In the genomic region with DNA sequence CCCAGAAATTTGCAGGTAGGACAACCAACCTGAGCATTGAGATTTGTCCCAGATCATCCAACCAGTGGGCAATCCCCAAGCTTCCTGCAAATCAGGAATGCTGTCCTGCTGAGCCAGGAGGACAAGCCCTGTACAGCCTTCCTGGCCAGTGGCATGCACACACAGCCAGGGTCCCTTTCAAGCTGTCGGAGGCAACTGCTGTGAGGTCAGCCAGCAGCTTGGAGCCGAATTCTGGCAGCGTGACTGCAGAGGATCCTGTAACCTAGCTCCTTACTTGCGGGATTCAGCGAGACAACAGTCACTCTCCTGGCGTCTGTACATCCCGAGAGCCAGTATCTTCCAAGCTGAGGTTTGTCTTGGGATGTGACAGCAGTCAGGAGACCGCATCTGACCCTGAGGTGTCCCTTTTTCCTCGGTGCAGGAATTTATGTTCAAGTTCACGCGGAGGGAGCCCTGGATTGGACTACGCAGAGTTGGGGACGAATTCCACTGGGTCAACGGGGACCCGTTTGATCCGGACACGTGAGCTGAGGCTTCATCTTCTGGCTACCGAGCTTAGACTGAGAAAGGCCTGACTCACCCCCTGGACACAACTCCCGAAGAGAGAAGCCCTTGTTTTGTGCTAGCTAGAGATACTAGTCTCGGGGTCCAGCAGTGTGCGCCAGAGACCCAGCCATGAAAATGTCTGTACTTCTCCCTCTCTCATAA, we compare ENCODE assay signal across 2 cellular contexts.
A peak's percentile ranks its signal among the peaks of the same experiment; 100 is the strongest.
TF ChIP-seq lines count a peak whose summit lies in the region.

No MANE protein-coding gene starts in this region.

TF ChIP-seq in HepG2, 621 proteins besides CTCF, POLR2A, EP300 and RAD21:
- TF ChIP-seq KAT8 (CRISPR knock-in tag; IDR thresholded peaks at IDR 0.05) (no peak), SMARCE1 (IDR thresholded peaks at IDR 0.05; ENCODE audit: borderline replicate concordance) (no peak), ZFY (CRISPR knock-in tag; IDR thresholded peaks at IDR 0.05) (no peak), EHMT2 (IDR thresholded peaks at IDR 0.05; ENCODE audit: borderline replicate concordance, low read depth, low read length) (no peak), ZNF678 (CRISPR knock-in tag; IDR thresholded peaks at IDR 0.05) (no peak), MLLT10 (CRISPR knock-in tag; IDR thresholded peaks at IDR 0.05) (no peak), KLF15 (CRISPR knock-in tag; IDR thresholded peaks at IDR 0.05; ENCODE audit: borderline replicate concordance) (no peak), ZNF256 (CRISPR knock-in tag; conservative IDR thresholded peaks at IDR 0.05) (no peak), NFKBIZ (CRISPR knock-in tag; IDR thresholded peaks at IDR 0.05) (no peak), ARNTL (CRISPR knock-in tag; IDR thresholded peaks at IDR 0.05) (no peak), HDAC2 (CRISPR knock-in tag; IDR thresholded peaks at IDR 0.05) (no peak), JARID2 (CRISPR knock-in tag; IDR thresholded peaks at IDR 0.05; ENCODE audit: insufficient replicate concordance) (no peak), NPAS2 (CRISPR knock-in tag; IDR thresholded peaks at IDR 0.05; ENCODE audit: borderline replicate concordance) (no peak), NCOA2 (CRISPR knock-in tag; IDR thresholded peaks at IDR 0.05) (no peak), ZNF567 (CRISPR knock-in tag; IDR thresholded peaks at IDR 0.05; ENCODE audit: borderline replicate concordance) (no peak)
- TF ChIP-seq, protein P1, sequence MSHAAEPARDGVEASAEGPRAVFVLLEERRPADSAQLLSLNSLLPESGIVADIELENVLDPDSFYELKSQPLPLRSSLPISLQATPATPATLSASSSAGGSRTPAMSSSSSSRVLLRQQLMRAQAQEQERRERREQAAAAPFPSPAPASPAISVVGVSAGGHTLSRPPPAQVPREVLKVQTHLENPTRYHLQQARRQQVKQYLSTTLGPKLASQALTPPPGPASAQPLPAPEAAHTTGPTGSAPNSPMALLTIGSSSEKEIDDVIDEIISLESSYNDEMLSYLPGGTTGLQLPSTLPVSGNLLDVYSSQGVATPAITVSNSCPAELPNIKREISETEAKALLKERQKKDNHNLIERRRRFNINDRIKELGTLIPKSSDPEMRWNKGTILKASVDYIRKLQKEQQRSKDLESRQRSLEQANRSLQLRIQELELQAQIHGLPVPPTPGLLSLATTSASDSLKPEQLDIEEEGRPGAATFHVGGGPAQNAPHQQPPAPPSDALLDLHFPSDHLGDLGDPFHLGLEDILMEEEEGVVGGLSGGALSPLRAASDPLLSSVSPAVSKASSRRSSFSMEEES (CRISPR knock-in tag; IDR thresholded peaks at IDR 0.05), result no peak
- TF ChIP-seq, protein P2, sequence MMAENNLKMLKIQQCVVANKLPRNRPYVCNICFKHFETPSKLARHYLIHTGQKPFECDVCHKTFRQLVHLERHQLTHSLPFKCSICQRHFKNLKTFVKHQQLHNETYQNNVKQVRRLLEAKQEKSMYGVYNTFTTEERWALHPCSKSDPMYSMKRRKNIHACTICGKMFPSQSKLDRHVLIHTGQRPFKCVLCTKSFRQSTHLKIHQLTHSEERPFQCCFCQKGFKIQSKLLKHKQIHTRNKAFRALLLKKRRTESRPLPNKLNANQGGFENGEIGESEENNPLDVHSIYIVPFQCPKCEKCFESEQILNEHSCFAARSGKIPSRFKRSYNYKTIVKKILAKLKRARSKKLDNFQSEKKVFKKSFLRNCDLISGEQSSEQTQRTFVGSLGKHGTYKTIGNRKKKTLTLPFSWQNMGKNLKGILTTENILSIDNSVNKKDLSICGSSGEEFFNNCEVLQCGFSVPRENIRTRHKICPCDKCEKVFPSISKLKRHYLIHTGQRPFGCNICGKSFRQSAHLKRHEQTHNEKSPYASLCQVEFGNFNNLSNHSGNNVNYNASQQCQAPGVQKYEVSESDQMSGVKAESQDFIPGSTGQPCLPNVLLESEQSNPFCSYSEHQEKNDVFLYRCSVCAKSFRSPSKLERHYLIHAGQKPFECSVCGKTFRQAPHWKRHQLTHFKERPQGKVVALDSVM (CRISPR knock-in tag; IDR thresholded peaks at IDR 0.05), result no peak
- TF ChIP-seq, protein P3, sequence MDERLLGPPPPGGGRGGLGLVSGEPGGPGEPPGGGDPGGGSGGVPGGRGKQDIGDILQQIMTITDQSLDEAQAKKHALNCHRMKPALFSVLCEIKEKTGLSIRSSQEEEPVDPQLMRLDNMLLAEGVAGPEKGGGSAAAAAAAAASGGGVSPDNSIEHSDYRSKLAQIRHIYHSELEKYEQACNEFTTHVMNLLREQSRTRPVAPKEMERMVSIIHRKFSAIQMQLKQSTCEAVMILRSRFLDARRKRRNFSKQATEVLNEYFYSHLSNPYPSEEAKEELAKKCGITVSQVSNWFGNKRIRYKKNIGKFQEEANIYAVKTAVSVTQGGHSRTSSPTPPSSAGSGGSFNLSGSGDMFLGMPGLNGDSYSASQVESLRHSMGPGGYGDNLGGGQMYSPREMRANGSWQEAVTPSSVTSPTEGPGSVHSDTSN (CRISPR knock-in tag; IDR thresholded peaks at IDR 0.05), result no peak
TF ChIP-seq in HepG2: peak in this region for 0.

TF ChIP-seq in K562, 482 proteins besides CTCF, POLR2A, EP300 and RAD21:
- TF ChIP-seq HDAC6 (IDR thresholded peaks at IDR 0.05; ENCODE audit: low read depth, low read length), result peak; percentile 14; the same call in 1 of the 2 replicates
- peak; percentile 7; the same call in 1 of the 2 replicates for TF ChIP-seq STAG1 (CRISPR knock-in tag; IDR thresholded peaks at IDR 0.05; ENCODE audit: borderline replicate concordance)
- TF ChIP-seq, protein P4, sequence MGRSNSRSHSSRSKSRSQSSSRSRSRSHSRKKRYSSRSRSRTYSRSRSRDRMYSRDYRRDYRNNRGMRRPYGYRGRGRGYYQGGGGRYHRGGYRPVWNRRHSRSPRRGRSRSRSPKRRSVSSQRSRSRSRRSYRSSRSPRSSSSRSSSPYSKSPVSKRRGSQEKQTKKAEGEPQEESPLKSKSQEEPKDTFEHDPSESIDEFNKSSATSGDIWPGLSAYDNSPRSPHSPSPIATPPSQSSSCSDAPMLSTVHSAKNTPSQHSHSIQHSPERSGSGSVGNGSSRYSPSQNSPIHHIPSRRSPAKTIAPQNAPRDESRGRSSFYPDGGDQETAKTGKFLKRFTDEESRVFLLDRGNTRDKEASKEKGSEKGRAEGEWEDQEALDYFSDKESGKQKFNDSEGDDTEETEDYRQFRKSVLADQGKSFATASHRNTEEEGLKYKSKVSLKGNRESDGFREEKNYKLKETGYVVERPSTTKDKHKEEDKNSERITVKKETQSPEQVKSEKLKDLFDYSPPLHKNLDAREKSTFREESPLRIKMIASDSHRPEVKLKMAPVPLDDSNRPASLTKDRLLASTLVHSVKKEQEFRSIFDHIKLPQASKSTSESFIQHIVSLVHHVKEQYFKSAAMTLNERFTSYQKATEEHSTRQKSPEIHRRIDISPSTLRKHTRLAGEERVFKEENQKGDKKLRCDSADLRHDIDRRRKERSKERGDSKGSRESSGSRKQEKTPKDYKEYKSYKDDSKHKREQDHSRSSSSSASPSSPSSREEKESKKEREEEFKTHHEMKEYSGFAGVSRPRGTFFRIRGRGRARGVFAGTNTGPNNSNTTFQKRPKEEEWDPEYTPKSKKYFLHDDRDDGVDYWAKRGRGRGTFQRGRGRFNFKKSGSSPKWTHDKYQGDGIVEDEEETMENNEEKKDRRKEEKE (IDR thresholded peaks at IDR 0.05; ENCODE audit: borderline replicate concordance in 1 of 2, control insufficient read depth in 1 of 2, low read depth in 2 of 2, low read length in 1 of 2), result no peak
- TF ChIP-seq CTBP1 (IDR thresholded peaks at IDR 0.05; ENCODE audit: borderline replicate concordance), result peak; percentile 24; the same call in 1 of the 2 replicates
- TF ChIP-seq, protein P5, sequence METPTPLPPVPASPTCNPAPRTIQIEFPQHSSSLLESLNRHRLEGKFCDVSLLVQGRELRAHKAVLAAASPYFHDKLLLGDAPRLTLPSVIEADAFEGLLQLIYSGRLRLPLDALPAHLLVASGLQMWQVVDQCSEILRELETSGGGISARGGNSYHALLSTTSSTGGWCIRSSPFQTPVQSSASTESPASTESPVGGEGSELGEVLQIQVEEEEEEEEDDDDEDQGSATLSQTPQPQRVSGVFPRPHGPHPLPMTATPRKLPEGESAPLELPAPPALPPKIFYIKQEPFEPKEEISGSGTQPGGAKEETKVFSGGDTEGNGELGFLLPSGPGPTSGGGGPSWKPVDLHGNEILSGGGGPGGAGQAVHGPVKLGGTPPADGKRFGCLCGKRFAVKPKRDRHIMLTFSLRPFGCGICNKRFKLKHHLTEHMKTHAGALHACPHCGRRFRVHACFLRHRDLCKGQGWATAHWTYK (CRISPR knock-in tag; IDR thresholded peaks at IDR 0.05), result 0 out of 2 replicates have a peak, but pooled peaks have one; percentile 12
- TF ChIP-seq BHLHE40 (IDR thresholded peaks at IDR 0.05; ENCODE audit: low read length), result peak; percentile 41
- TF ChIP-seq, protein P6, sequence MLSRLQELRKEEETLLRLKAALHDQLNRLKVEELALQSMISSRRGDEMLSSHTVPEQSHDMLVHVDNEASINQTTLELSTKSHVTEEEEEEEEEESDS (CRISPR knock-in tag; IDR thresholded peaks at IDR 0.05), result no peak
- TF ChIP-seq, protein P7, sequence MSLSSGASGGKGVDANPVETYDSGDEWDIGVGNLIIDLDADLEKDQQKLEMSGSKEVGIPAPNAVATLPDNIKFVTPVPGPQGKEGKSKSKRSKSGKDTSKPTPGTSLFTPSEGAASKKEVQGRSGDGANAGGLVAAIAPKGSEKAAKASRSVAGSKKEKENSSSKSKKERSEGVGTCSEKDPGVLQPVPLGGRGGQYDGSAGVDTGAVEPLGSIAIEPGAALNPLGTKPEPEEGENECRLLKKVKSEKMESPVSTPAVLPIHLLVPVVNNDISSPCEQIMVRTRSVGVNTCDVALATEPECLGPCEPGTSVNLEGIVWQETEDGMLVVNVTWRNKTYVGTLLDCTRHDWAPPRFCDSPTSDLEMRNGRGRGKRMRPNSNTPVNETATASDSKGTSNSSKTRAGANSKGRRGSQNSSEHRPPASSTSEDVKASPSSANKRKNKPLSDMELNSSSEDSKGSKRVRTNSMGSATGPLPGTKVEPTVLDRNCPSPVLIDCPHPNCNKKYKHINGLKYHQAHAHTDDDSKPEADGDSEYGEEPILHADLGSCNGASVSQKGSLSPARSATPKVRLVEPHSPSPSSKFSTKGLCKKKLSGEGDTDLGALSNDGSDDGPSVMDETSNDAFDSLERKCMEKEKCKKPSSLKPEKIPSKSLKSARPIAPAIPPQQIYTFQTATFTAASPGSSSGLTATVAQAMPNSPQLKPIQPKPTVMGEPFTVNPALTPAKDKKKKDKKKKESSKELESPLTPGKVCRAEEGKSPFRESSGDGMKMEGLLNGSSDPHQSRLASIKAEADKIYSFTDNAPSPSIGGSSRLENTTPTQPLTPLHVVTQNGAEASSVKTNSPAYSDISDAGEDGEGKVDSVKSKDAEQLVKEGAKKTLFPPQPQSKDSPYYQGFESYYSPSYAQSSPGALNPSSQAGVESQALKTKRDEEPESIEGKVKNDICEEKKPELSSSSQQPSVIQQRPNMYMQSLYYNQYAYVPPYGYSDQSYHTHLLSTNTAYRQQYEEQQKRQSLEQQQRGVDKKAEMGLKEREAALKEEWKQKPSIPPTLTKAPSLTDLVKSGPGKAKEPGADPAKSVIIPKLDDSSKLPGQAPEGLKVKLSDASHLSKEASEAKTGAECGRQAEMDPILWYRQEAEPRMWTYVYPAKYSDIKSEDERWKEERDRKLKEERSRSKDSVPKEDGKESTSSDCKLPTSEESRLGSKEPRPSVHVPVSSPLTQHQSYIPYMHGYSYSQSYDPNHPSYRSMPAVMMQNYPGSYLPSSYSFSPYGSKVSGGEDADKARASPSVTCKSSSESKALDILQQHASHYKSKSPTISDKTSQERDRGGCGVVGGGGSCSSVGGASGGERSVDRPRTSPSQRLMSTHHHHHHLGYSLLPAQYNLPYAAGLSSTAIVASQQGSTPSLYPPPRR (CRISPR knock-in tag; IDR thresholded peaks at IDR 0.05; ENCODE audit: borderline replicate concordance), result 0 out of 2 replicates have a peak, but pooled peaks have one; percentile 77
TF ChIP-seq in K562: peak in this region for 6.
